ENCODE assay signal across 8 cellular contexts in genomic region chr14:53218161-53218560, GRCh38.
DNase-seq lines count a peak whose midpoint lies in the region; ATAC-seq, FAIRE-seq and TF ChIP-seq lines count a peak whose summit lies in the region.

No MANE protein-coding gene starts in this region.

- H3K27ac ChIP-seq in SJCRH30, result peak overlapping the region; percentile 69

- H3K4me3 ChIP-seq in SJCRH30 (peak overlapping the region; percentile 67), fibroblast of the aortic adventitia (ENCODE audit: low read depth, low read length) (peak overlapping the region; percentile 65), skeletal muscle satellite cell (ENCODE audit: low read length) (peak overlapping the region; percentile 80)

- no peak for TF ChIP-seq CTCF in fibroblast of the aortic adventitia (IDR thresholded peaks at IDR 0.05; ENCODE audit: insufficient read depth, low read length)

- H3K4me1 ChIP-seq in SJCRH30, result no peaks in the 10 kb centered on the region; the same call in 1 of the 2 replicates
- H3K4me1 ChIP-seq in skeletal muscle satellite cell (ENCODE audit: control insufficient read depth, insufficient read depth, low read length), result peaks cover 5% of the 10 kb centered on the region

- H3K9me3 ChIP-seq in SJCRH30 (replicated peaks), result no peaks in the 10 kb centered on the region
- no peaks in the 10 kb centered on the region for H3K9me3 ChIP-seq in skeletal muscle satellite cell (replicated peaks; ENCODE audit: low read length)

- H3K27me3 ChIP-seq in SJCRH30, result no peaks in the 10 kb centered on the region
- no peaks in the 10 kb centered on the region for H3K27me3 ChIP-seq in skeletal muscle satellite cell (ENCODE audit: control insufficient read depth, insufficient read depth, low read length)

- H3K4me2 ChIP-seq in skeletal muscle satellite cell (ENCODE audit: low read length), result peak overlapping the region; percentile 90

- no peaks in the 10 kb centered on the region for H3K36me3 ChIP-seq in SJCRH30
- H3K36me3 ChIP-seq in skeletal muscle satellite cell (ENCODE audit: insufficient read depth, low read length), result no peaks in the 10 kb centered on the region

- DNase-seq in GM19239 (ENCODE audit: insufficient read length, low spot score) (no peak), SJCRH30 (peak; percentile 18 to 34), fibroblast of the aortic adventitia (ENCODE audit: low read depth) (no peak), RPMI8226 (no peak), NCI-H510A treated with DMSO at 0.1 percent for 48 hours (lab: John Stamatoyannopoulos, UW) (no peak), NCI-H774 (lab: John Stamatoyannopoulos, UW) (no peak)

- peak; percentile 54 for FAIRE-seq in GM19239 (lab: Jason Lieb, UNC)

- peak overlapping the region; percentile 74 for H3K9ac ChIP-seq in skeletal muscle satellite cell (ENCODE audit: low read depth, low read length)

- no peak for ATAC-seq in HG03159 (IDR thresholded peaks at IDR 0.05; ENCODE audit: unreplicated experiment)

Comparison
In these comparisons a context has a peak if more than half of its experiments do, and no peak if none do; other contexts are left out.
1. DNase-seq: peak in SJCRH30 (2 of 2); none in GM19239 (single experiment), fibroblast of the aortic adventitia (single experiment), RPMI8226 (single experiment), NCI-H510A treated with DMSO at 0.1 percent for 48 hours (single experiment) and NCI-H774 (single experiment).
2. Peak in every context shown above with its lines, with median percentiles within 50 percentile points of each other: H3K4me3 ChIP-seq.